In the genomic region with DNA sequence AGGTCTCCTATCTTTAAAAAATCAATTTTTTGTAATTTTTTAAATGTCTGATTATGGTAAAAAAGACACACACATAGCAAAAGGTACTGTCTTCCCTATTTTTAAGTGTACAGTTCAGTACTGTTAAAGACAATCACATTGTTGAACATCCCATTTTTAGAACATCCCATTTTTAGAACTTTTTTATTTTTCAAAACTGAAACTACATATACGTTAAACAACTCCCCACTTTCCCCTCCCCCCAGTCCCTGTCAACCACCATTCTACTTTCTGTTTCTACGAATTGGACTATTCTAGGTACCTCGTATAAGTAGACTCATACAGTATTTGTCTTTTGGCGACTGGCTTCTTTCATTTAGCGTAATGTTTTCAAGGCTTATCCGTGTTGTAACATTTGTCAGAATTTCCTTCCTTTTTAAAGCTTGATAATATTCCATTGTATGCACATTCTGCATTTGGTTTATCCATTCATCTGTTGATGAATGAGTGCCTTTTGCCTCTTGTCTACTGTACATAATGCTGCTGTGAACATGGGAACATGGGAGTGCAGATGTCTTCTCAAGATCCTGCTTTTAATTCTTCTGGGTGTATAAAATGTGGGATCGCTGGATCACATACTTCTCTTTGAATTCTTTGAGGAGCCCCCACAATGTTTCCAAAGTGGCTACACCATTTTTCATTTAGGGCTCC, we compare ENCODE assay signal across 8 cellular contexts.
A peak's percentile ranks its signal among the peaks of the same experiment; 100 is the strongest.
DNase-seq lines count a peak whose midpoint lies in the region; ATAC-seq and TF ChIP-seq lines count a peak whose summit lies in the region.

No MANE protein-coding gene starts in this region.

- DNase-seq in activated CD4-positive, alpha-beta T cell treated with anti-CD3 and anti-CD28 coated beads, Interleukin-2, amount 50 U/mL, for 4 hours: peak; percentile 33 to 37
- peak; percentile 34 to 53 for DNase-seq in stimulated activated CD4-positive, alpha-beta T cell treated with anti-CD3 and anti-CD28 coated beads, Interleukin-2, amount 100 ng/mL, for 24 hours
- no peak for DNase-seq in HK-2 (ENCODE audit: unreplicated experiment)
- no peak for DNase-seq in effector CD8-positive, alpha-beta T cell (lab: John Stamatoyannopoulos, UW)
- no peak for DNase-seq in WERI-Rb-1

- no peak overlapping the region for H3K4me3 ChIP-seq in WERI-Rb-1 (ENCODE audit: low read depth, low read length)

- no peak for TF ChIP-seq CTCF in WERI-Rb-1 (IDR thresholded peaks at IDR 0.05; ENCODE audit: low read depth, low read length)

- no peaks in the 10 kb centered on the region for H3K27me3 ChIP-seq in WERI-Rb-1 (ENCODE audit: insufficient read depth, low read depth, severe bottlenecking)

- H3K27ac ChIP-seq in WERI-Rb-1: no peak overlapping the region

- no peaks in the 10 kb centered on the region for H3K36me3 ChIP-seq in WERI-Rb-1

- ATAC-seq in GM19035 (IDR thresholded peaks at IDR 0.05; ENCODE audit: unreplicated experiment): peak; percentile 75
- ATAC-seq in HG02973 (IDR thresholded peaks at IDR 0.05; ENCODE audit: unreplicated experiment): peak; percentile 82
- no peak for ATAC-seq in HG03196 (IDR thresholded peaks at IDR 0.05; ENCODE audit: unreplicated experiment)

- no peaks in the 10 kb centered on the region for H3K9me3 ChIP-seq in WERI-Rb-1 (ENCODE audit: severe bottlenecking)

Comparison
In these comparisons a context has a peak if more than half of its experiments do, and no peak if none do; other contexts are left out.
1. DNase-seq: peak in activated CD4-positive, alpha-beta T cell treated with anti-CD3 and anti-CD28 coated beads, Interleukin-2, amount 50 U/mL, for 4 hours (2 of 2) and stimulated activated CD4-positive, alpha-beta T cell treated with anti-CD3 and anti-CD28 coated beads, Interleukin-2, amount 100 ng/mL, for 24 hours (2 of 2); none in HK-2 (single experiment), effector CD8-positive, alpha-beta T cell (single experiment) and WERI-Rb-1 (single experiment).